14 cellular contexts compared by ENCODE assay signal in the genomic region with DNA sequence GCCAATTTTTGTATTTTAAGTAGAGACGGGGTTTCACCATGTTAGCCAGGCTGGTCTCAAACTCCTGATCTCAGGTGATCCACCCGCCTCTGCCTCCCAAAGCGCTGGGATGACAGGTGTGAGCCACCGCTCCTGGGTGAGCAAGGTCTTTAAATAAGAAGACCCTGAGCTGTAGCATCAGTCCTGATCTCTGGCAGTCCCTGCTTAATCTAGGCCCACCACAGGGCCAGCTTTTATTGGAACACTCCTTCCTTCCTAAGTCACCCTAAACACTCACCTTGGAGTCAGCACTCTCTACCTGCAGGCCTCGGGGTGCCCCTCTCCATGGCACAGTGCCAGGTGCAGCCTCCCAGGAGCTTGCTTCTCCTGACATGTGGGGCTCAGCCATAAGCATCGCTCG. TPM values are rescaled to one million over a fixed set of nuclear protein-coding genes. Genes with fewer than 3 reads are reported as not detected.
"Had no signal": no experiment of that assay in that cellular context is flagged by ENCODE, and none has a peak within 500 bp of the region (broad histone marks: within the 10 kb centered on the region; RNA-seq: fewer than 3 reads in every experiment).

No MANE protein-coding gene starts in this region.

RNA-seq across cellular contexts. Expression of a gene that starts 30.8 kb away (rescaled TPM):
- total RNA-seq: stomach, subcutaneous adipose tissue, suprapubic skin, temporal lobe, testis, thoracic aorta, thyroid gland, tibial nerve, transverse colon, upper lobe of right lung, ureter, urinary bladder, uterus, vagina had no signal
- polyA plus RNA-seq: stomach, urinary bladder had no signal
